9 cellular contexts compared by ENCODE assay signal in genomic region chr9:130239741-130240241, GRCh38. TPM values are rescaled to one million over a fixed set of nuclear protein-coding genes. Genes with fewer than 3 reads are reported as not detected.
DNase-seq lines count a peak whose midpoint lies in the region; ATAC-seq and TF ChIP-seq lines count a peak whose summit lies in the region.
"Had no signal": no experiment of that assay in that cellular context is flagged by ENCODE, and none has a peak within 500 bp of the region (broad histone marks: within the 10 kb centered on the region; RNA-seq: fewer than 3 reads in every experiment).

No MANE protein-coding gene starts in this region.

- peak; percentile 57 for ATAC-seq in GM18502 (IDR thresholded peaks at IDR 0.05; ENCODE audit: poor library complexity, unreplicated experiment)
- peak; percentile 52 for ATAC-seq in HG02678 (IDR thresholded peaks at IDR 0.05; ENCODE audit: unreplicated experiment)
- peak; percentile 86 to 87 for ATAC-seq in activated CD4-positive, CD25-positive, alpha-beta regulatory T cell treated with anti-CD3 and anti-CD28 coated beads, Interleukin-2, amount 50 U/mL, for 24 hours
- ATAC-seq in memory B cell (ENCODE audit: low read depth) = peak; percentile 79
- no peak for ATAC-seq in foreskin keratinocyte
- ATAC-seq in HG03025 (IDR thresholded peaks at IDR 0.05; ENCODE audit: low FRiP score, unreplicated experiment) = no peak

- H3K27ac Mint-ChIP-seq in memory B cell = no peak overlapping the region

- H3K4me3 Mint-ChIP-seq in memory B cell = peak overlapping the region; percentile 66

- H3K27me3 Mint-ChIP-seq in memory B cell = no peaks in the 10 kb centered on the region

- no peak for TF ChIP-seq CTCF in foreskin keratinocyte (conservative IDR thresholded peaks at IDR 0.05)
- TF ChIP-seq CTCF in brain microvascular endothelial cell (IDR thresholded peaks at IDR 0.05; ENCODE audit: low read depth, low read length, missing control alignments) = no peak

- no peaks in the 10 kb centered on the region for H3K36me3 Mint-ChIP-seq in memory B cell

- in situ Hi-C loops in brain microvascular endothelial cell (cut with HindIII; ENCODE audit: low pct_ligation_motif_present, low sequenced_read_pairs) = no loop called here

- no peak overlapping the region for H3K4me3 ChIP-seq in brain microvascular endothelial cell (ENCODE audit: low read depth, low read length)
- H3K4me3 ChIP-seq: skin epidermis had no signal

- H3K36me3 ChIP-seq in brain microvascular endothelial cell (replicated peaks) = no peaks in the 10 kb centered on the region

- no peaks in the 10 kb centered on the region for H3K9me3 Mint-ChIP-seq in memory B cell

- H3K4me1 ChIP-seq in foreskin keratinocyte = peaks cover 3% of the 10 kb centered on the region

- H3K27ac ChIP-seq in foreskin keratinocyte (no peak overlapping the region), brain microvascular endothelial cell (no peak overlapping the region)

- no peaks in the 10 kb centered on the region for H3K27me3 ChIP-seq in foreskin keratinocyte
- H3K27me3 ChIP-seq in brain microvascular endothelial cell (replicated peaks) = no peaks in the 10 kb centered on the region

- DNase-seq in memory B cell (ENCODE audit: low spot score in 2 of 2) = peak; percentile 35 to 39
- DNase-seq in foreskin keratinocyte = no peak
- no peak for DNase-seq in brain microvascular endothelial cell
- DNase-seq in cerebellar cortex (ENCODE audit: low spot score) = no peak

- peaks cover 19% of the 10 kb centered on the region for H3K4me1 Mint-ChIP-seq in memory B cell

RNA-seq across cellular contexts. Expression of gene HMCN2, which starts 25.8 kb away (rescaled TPM):
- not detected in 2 replicates for total RNA-seq in foreskin keratinocyte
- not detected in 2 replicates for polyA plus RNA-seq in foreskin keratinocyte

Comparison
In these comparisons a context has a peak if more than half of its experiments do, and no peak if none do; other contexts are left out.
1. ATAC-seq: peak in GM18502 (single experiment), HG02678 (single experiment), activated CD4-positive, CD25-positive, alpha-beta regulatory T cell treated with anti-CD3 and anti-CD28 coated beads, Interleukin-2, amount 50 U/mL, for 24 hours (2 of 2) and memory B cell (single experiment); none in foreskin keratinocyte (single experiment) and HG03025 (single experiment).
2. DNase-seq: peak in memory B cell (2 of 2); none in foreskin keratinocyte (0 of 2), brain microvascular endothelial cell (single experiment) and cerebellar cortex (single experiment).